ENCODE assay signal across 8 cellular contexts in genomic region chr21:37071561-37072238, GRCh38. TPM values are rescaled to one million over a fixed set of nuclear protein-coding genes. Genes with fewer than 3 reads are reported as not detected.
A peak's percentile ranks its signal among the peaks of the same experiment; 100 is the strongest.
DNase-seq lines count a peak whose midpoint lies in the region; ATAC-seq and TF ChIP-seq lines count a peak whose summit lies in the region.

No MANE protein-coding gene starts in this region.

- intact Hi-C loops in right lobe of liver (cut with DNase I) = no loop called here

- DNase-seq in AG08395 (ENCODE audit: low spot score) = peak; percentile 65
- peak; percentile 11 for DNase-seq in GM20000 (ENCODE audit: low spot score)
- DNase-seq in RKO (ENCODE audit: low spot score) = peak; percentile 74
- no peak for DNase-seq in right lobe of liver
- peak; percentile 80 for DNase-seq in stromal cell of bone marrow (ENCODE audit: low read depth)
- DNase-seq in activated gamma-delta T cell treated with Interleukin-2 at 50 U/mL for 16 hours = no peak

- TF ChIP-seq CTCF in GM20000 (IDR thresholded peaks at IDR 0.05; ENCODE audit: extremely low read depth, missing control alignments) (no peak), right lobe of liver (IDR thresholded peaks at IDR 0.05) (no peak)

- no peaks in the 10 kb centered on the region for H3K27me3 ChIP-seq in right lobe of liver

- no peak for TF ChIP-seq POLR2A in right lobe of liver (IDR thresholded peaks at IDR 0.05)

- H3K27ac ChIP-seq in cingulate gyrus (ENCODE audit: low read depth, low read length) (peak overlapping the region; percentile 96), right lobe of liver (peak overlapping the region; percentile 94 to 96 (median 94))

- H3K36me3 ChIP-seq in right lobe of liver = peaks cover 0 to 6% (median 0%) of the 10 kb centered on the region in 4 donors

- peaks cover 0 to 21% (median 0%) of the 10 kb centered on the region in 4 donors for H3K4me1 ChIP-seq in right lobe of liver

- no peak for ATAC-seq in right lobe of liver
- ATAC-seq in HG02571 (IDR thresholded peaks at IDR 0.05; ENCODE audit: unreplicated experiment) = no peak

- H3K9me3 ChIP-seq in right lobe of liver = no peaks in the 10 kb centered on the region

- H3K4me3 ChIP-seq in right lobe of liver = peak overlapping the region; percentile 69 to 87 (median 85)

- WGBS in right lobe of liver (ENCODE audit: insufficient coverage, low coverage, low lambda C conversion rate, missing lambda C conversion rate) = 32% methylated on average over 12 of the region's 12 CpGs

RNA-seq across cellular contexts. Expression of gene PIGP, which starts 1.2 kb away (rescaled TPM):
- total RNA-seq in right lobe of liver = 10 to 100 TPM; 11.3 to 19.0 (median 17.3) TPM

RNA-seq across cellular contexts. Expression of gene TTC3, which starts 1.4 kb away (rescaled TPM):
- total RNA-seq in right lobe of liver = 10 to 100 TPM; 46.7 to 68.7 (median 54.2) TPM

Comparison
In these comparisons a context has a peak if more than half of its experiments do, and no peak if none do; other contexts are left out.
1. DNase-seq: peak in AG08395 (single experiment), GM20000 (single experiment), RKO (single experiment) and stromal cell of bone marrow (single experiment); none in right lobe of liver (0 of 3) and activated gamma-delta T cell treated with Interleukin-2 at 50 U/mL for 16 hours (single experiment).